ENCODE assay signal across 8 cellular contexts in the genomic region with DNA sequence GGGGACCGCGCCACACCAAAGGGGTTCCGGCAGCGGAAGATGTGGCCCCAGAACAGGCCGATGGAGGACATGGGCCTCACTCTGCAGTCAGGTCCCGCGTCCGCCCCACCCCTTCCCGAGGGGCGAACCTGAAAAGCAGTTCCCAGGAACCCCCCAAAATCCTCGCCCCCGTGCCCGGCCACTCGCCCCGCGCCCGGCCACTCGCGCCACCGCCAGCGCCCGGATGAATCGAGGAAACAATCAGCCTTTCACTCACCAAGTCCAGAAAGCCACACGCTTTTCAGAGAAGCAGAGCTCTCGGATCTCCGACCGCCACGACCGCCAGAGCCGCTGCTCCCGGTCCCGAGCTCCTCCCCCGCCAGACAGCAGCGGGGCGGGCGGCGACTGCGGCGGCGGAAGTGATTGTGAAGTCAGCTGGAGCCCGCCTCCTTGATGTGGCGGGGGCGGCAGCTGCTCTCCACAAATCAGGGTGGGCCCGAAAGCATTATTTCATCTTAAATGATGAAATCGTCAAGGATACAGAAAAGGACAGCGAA. TPM values are rescaled to one million over a fixed set of nuclear protein-coding genes. Genes with fewer than 3 reads are reported as not detected.
DNase-seq lines count a peak whose midpoint lies in the region; ATAC-seq, FAIRE-seq and TF ChIP-seq lines count a peak whose summit lies in the region.

A gene with protein sequence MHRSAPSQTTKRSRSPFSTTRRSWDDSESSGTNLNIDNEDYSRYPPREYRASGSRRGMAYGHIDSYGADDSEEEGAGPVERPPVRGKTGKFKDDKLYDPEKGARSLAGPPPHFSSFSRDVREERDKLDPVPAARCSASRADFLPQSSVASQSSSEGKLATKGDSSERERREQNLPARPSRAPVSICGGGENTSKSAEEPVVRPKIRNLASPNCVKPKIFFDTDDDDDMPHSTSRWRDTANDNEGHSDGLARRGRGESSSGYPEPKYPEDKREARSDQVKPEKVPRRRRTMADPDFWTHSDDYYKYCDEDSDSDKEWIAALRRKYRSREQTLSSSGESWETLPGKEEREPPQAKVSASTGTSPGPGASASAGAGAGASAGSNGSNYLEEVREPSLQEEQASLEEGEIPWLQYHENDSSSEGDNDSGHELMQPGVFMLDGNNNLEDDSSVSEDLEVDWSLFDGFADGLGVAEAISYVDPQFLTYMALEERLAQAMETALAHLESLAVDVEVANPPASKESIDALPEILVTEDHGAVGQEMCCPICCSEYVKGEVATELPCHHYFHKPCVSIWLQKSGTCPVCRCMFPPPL (minus strand): TSS at position 338 of the 536 bp plus-strand sequence. CDS start 2,380 bp downstream, outside the sequence.

- no peak for TF ChIP-seq RAD21 in HepG2 (CRISPR knock-in tag; IDR thresholded peaks at IDR 0.05)

- no peaks in the 10 kb centered on the region for H4K20me1 ChIP-seq in HepG2 (ENCODE audit: insufficient read depth, low read length)

- no peak within 1 kb of the TSS for H3K27ac ChIP-seq in HepG2 (ENCODE audit: extremely low read length, insufficient read depth, low read length)

- DNase-seq in AG08395 (ENCODE audit: low spot score) (peak; percentile 77), NCI-H510A treated with DMSO at 0.1 percent for 48 hours (lab: John Stamatoyannopoulos, UW) (peak; percentile 55), dermis microvascular lymphatic vessel endothelial cell (ENCODE audit: low read depth in 2 of 2) (peak; percentile 15 to 73), HepG2 (ENCODE audit: low spot score) (peak; percentile 31)
- DNase-seq in activated CD4-positive, alpha-beta T cell treated with anti-CD3 and anti-CD28 coated beads, Interleukin-2, amount 50 U/mL, for 24 hours (ENCODE audit: low read depth in 1 of 2, low spot score in 1 of 2): peak; percentile 40 to 48
- DNase-seq in stimulated activated CD4-positive, alpha-beta T cell treated with anti-CD3 and anti-CD28 coated beads, Interleukin-2, amount 100 ng/mL, for 48 hours: peak; percentile 36 to 54

- no peaks in the 10 kb centered on the region for H3K27me3 ChIP-seq in HepG2 (ENCODE audit: control insufficient read depth in 1 of 2, insufficient read depth in 2 of 2, low read length in 2 of 2)

- under 1% methylated on average over 6 of the region's 46 CpGs for WGBS in HepG2 (ENCODE audit: low lambda C conversion rate)

- H2AFZ ChIP-seq in HepG2 (ENCODE audit: low read length): peak within 1 kb of the TSS; percentile 54

- in situ Hi-C loops in HepG2 (cut with HindIII; ENCODE audit: extremely low pct_ligation_motif_present, low pct_unique_long_range_greater_than_20kb): no loop called here

- H3K4me1 ChIP-seq in HepG2 (ENCODE audit: insufficient read depth, low read length): no peaks in the 10 kb centered on the region

- intact Hi-C loops in HepG2 (cut with micrococcal nuclease; ENCODE audit: unreplicated experiment): no loop called here

- H3K9me3 ChIP-seq in HepG2 (ENCODE audit: low read length): no peaks in the 10 kb centered on the region

- no peaks in the 10 kb centered on the region for H3K36me3 ChIP-seq in HepG2 (replicated peaks in 1 of 2; ENCODE audit: control insufficient read depth in 1 of 2, insufficient read depth in 2 of 2, low read length in 2 of 2)

- peak within 1 kb of the TSS; percentile 71 for H3K9ac ChIP-seq in HepG2 (ENCODE audit: insufficient read depth, low read depth, low read length)

- H3K79me2 ChIP-seq in HepG2 (ENCODE audit: insufficient read depth, low read length): no peaks in the 10 kb centered on the region

- H3K4me3 ChIP-seq in HepG2 (replicated peaks in 1 of 3; ENCODE audit: insufficient read depth in 1 of 3, low read depth in 2 of 3, low read length in 3 of 3): peak within 1 kb of the TSS; percentile 59 to 73 (median 73)

- H3K4me2 ChIP-seq in HepG2 (ENCODE audit: low read depth, low read length): peak within 1 kb of the TSS; percentile 67

- peak; percentile 15 for FAIRE-seq in HepG2 (lab: Jason Lieb, UNC)

- TSS peak; percentile 62 for BruUV-seq in HepG2 (replicated peaks; lab: Mats Ljungman, UMichigan)

- peak in 1 of 2 experiments; percentile 56; a peak in 2 of 4 replicates for TF ChIP-seq POLR2A in HepG2 (IDR thresholded peaks at IDR 0.05; ENCODE audit: insufficient read depth in 1 of 2, low read depth in 2 of 2, low read length in 2 of 2)

- CTCF ChIA-PET in HepG2 (lab: Yijun Ruan, JAX; ENCODE audit: low intra/inter-chr PET ratio, low total read pairs): no interaction called here

- TF ChIP-seq EP300 in HepG2 (IDR thresholded peaks at IDR 0.05; ENCODE audit: low read depth in 2 of 2, low read length in 2 of 2) (no peak), HepG2 (CRISPR knock-in tag; IDR thresholded peaks at IDR 0.05; ENCODE audit: borderline replicate concordance) (no peak)

- ATAC-seq in GM18907 (IDR thresholded peaks at IDR 0.05; ENCODE audit: unreplicated experiment): peak; percentile 91
- ATAC-seq in HG03139 (IDR thresholded peaks at IDR 0.05; ENCODE audit: unreplicated experiment): peak; percentile 87
- peak; percentile 98 for ATAC-seq in HepG2

- no peak for TF ChIP-seq CTCF in HepG2 (CRISPR knock-in tag; IDR thresholded peaks at IDR 0.05)

- POLR2A ChIA-PET in HepG2 (lab: Yijun Ruan, JAX): interaction anchor here (1.1 to 2.1 kb wide), 2 partner anchors 12 to 337 kb away, joined by 4 to 11 read pairs; a partner anchor contains a TSS

TF ChIP-seq in HepG2, 621 proteins besides CTCF, POLR2A, EP300 and RAD21 (continues in another document):
- TF ChIP-seq ZFYVE20 (CRISPR knock-in tag; IDR thresholded peaks at IDR 0.05; ENCODE audit: borderline replicate concordance, low read depth) (no peak), ZNF12 (CRISPR knock-in tag; IDR thresholded peaks at IDR 0.05) (no peak), PHF8 (CRISPR knock-in tag; IDR thresholded peaks at IDR 0.05) (peak; percentile 68), PAX8 (CRISPR knock-in tag; IDR thresholded peaks at IDR 0.05; ENCODE audit: borderline replicate concordance) (no peak), GABPB1 (CRISPR knock-in tag; IDR thresholded peaks at IDR 0.05) (peak; percentile 90), ZSCAN20 (CRISPR knock-in tag; IDR thresholded peaks at IDR 0.05; ENCODE audit: borderline replicate concordance) (no peak), ZNF749 (CRISPR knock-in tag; IDR thresholded peaks at IDR 0.05; ENCODE audit: borderline replicate concordance) (no peak), ZNF878 (CRISPR knock-in tag; IDR thresholded peaks at IDR 0.05) (no peak)
- TF ChIP-seq, protein P1, sequence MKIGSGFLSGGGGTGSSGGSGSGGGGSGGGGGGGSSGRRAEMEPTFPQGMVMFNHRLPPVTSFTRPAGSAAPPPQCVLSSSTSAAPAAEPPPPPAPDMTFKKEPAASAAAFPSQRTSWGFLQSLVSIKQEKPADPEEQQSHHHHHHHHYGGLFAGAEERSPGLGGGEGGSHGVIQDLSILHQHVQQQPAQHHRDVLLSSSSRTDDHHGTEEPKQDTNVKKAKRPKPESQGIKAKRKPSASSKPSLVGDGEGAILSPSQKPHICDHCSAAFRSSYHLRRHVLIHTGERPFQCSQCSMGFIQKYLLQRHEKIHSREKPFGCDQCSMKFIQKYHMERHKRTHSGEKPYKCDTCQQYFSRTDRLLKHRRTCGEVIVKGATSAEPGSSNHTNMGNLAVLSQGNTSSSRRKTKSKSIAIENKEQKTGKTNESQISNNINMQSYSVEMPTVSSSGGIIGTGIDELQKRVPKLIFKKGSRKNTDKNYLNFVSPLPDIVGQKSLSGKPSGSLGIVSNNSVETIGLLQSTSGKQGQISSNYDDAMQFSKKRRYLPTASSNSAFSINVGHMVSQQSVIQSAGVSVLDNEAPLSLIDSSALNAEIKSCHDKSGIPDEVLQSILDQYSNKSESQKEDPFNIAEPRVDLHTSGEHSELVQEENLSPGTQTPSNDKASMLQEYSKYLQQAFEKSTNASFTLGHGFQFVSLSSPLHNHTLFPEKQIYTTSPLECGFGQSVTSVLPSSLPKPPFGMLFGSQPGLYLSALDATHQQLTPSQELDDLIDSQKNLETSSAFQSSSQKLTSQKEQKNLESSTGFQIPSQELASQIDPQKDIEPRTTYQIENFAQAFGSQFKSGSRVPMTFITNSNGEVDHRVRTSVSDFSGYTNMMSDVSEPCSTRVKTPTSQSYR (CRISPR knock-in tag; IDR thresholded peaks at IDR 0.05; ENCODE audit: borderline replicate concordance): no peak
- TF ChIP-seq, protein P2, sequence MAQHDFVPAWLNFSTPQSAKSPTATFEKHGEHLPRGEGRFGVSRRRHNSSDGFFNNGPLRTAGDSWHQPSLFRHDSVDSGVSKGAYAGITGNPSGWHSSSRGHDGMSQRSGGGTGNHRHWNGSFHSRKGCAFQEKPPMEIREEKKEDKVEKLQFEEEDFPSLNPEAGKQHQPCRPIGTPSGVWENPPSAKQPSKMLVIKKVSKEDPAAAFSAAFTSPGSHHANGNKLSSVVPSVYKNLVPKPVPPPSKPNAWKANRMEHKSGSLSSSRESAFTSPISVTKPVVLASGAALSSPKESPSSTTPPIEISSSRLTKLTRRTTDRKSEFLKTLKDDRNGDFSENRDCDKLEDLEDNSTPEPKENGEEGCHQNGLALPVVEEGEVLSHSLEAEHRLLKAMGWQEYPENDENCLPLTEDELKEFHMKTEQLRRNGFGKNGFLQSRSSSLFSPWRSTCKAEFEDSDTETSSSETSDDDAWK (CRISPR knock-in tag; IDR thresholded peaks at IDR 0.05): no peak

RNA-seq across cellular contexts. Expression of the gene that starts here (rescaled TPM):
- 11.4 and 13.7 TPM in 2 replicates for total RNA-seq in dermis microvascular lymphatic vessel endothelial cell
- 9.6 and 12.3 TPM in 2 replicates for total RNA-seq in HepG2 (2016; rRNA removed; fragmentation: Illumina TruSeq; extraction: Trizol)
- 1.0 and 1.2 TPM in 2 replicates for total RNA-seq in HepG2 (2016; cell fraction: cytosol; rRNA removed; fragmentation: Illumina TruSeq; extraction: Trizol; ENCODE audit: low read depth)
- 10.5 and 12.4 TPM in 2 replicates for total RNA-seq in HepG2 (2016; cell fraction: insoluble cytoplasmic fraction; rRNA removed; fragmentation: Illumina TruSeq; extraction: Trizol)
- 2.5 and 3.0 TPM in 2 replicates for total RNA-seq in HepG2 (2016; cell fraction: membrane; rRNA removed; fragmentation: Illumina TruSeq; extraction: Trizol)
- 4.6 and 5.0 TPM in 2 replicates for total RNA-seq in HepG2 (2016; cell fraction: nucleus; rRNA removed; fragmentation: Illumina TruSeq; extraction: Trizol)
- polyA plus RNA-seq in HepG2 (2011; rRNA removed): 3.6 TPM in 2 replicates
- polyA plus RNA-seq in HepG2 (2011; cell fraction: cytosol; rRNA removed): 4.5 and 4.9 TPM in 2 replicates
- polyA plus RNA-seq in HepG2 (2011; cell fraction: nucleus; rRNA removed): 3.2 and 3.7 TPM in 2 replicates
- polyA plus RNA-seq in HepG2 (2012): 8.8 and 10.8 TPM in 2 replicates
- polyA plus RNA-seq in HepG2 (2016; cell fraction: cytosol; fragmentation: Illumina TruSeq; extraction: Trizol; ENCODE audit: low read depth): 0.54 and 0.96 TPM in 2 replicates
- polyA plus RNA-seq in HepG2 (2016; cell fraction: insoluble cytoplasmic fraction; fragmentation: Illumina TruSeq; extraction: Trizol; ENCODE audit: low read depth): 11.3 and 12.0 TPM in 2 replicates
- polyA plus RNA-seq in HepG2 (2016; cell fraction: membrane; fragmentation: Illumina TruSeq; extraction: Trizol; ENCODE audit: low read depth): 1.1 and 2.4 TPM in 2 replicates
- polyA plus RNA-seq in HepG2 (2016; cell fraction: nucleus; fragmentation: Illumina TruSeq; extraction: Trizol; ENCODE audit: insufficient read depth, low read depth): 4.4 and 6.3 TPM in 2 replicates
- polyA minus RNA-seq in HepG2 (2011; rRNA and poly(A)+ RNA removed; ENCODE audit: low replicate concordance): 5.4 and 8.2 TPM in 2 replicates
- 2.1 and 3.8 TPM in 2 replicates for polyA minus RNA-seq in HepG2 (2011; cell fraction: cytosol; rRNA and poly(A)+ RNA removed)
- 1.6 and 1.8 TPM in 2 replicates for polyA minus RNA-seq in HepG2 (2011; cell fraction: nucleus; rRNA and poly(A)+ RNA removed)
